Comparison of ENCODE assay signal across 9 cellular contexts in the genomic region with DNA sequence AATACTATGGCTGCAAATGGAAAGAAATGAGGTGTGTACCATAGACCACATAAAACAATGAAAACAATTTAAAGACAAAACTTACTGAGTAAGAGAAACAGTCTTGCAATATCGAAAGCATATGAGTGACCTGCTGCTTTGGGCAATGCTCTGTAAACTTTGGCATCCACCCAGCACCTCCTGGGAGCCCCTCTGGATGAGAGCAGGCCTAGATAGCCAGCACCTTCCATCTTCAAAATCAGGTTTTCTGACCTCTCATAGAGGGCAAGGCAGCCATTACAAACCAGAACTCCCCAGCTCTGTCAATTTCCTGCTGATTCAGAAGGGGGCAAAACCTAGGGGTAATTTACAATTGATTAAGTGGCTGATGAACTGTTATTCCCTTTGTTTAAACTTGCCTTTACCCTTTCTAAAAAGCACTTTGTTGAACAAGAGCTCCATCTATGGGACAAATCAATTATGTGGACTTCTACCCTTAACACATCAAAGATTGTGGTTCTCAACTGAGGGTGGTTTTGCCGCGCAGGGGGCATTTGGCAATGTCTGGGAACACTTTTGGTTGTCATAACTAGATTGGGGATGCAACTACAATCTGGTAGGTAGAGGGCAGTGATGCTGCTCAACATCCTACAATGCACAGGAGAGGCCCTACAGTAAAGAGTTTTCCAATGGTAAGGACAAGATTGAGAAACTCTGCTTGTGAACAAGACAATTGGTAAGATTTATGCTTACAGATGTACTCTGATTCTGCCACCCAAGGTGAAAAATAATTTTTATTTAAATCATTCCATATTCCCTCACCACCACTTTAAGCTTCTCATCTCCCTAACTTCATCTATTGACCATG.
DNase-seq lines count a peak whose midpoint lies in the region; ATAC-seq and TF ChIP-seq lines count a peak whose summit lies in the region.
"Had no signal": no experiment of that assay in that cellular context is flagged by ENCODE, and none has a peak within 500 bp of the region (broad histone marks: within the 10 kb centered on the region; RNA-seq: fewer than 3 reads in every experiment).

No MANE protein-coding gene starts in this region.

- in situ Hi-C loops in GM13976 (cut with MboI; ENCODE audit: low sequenced_read_pairs, unreplicated experiment) = no loop called here

- H3K4me3 Mint-ChIP-seq in osteocyte (ENCODE audit: unreplicated experiment) = no peak overlapping the region
- no peak overlapping the region for H3K4me3 Mint-ChIP-seq in activated naive CD4-positive, alpha-beta T cell treated with anti-CD3 and anti-CD28 coated beads for 36 hours
- H3K4me3 Mint-ChIP-seq in activated T-helper 2 cell treated with anti-CD3 and anti-CD28 coated beads, Interferon-gamma antibody, Interleukin-2, Interleukin-4, amounts not matched to agents 10 μg/mL and 5 μg/mL and 100 μg/mL, durations not matched to agents 14 hours and 24 hours and 36 hours (ENCODE audit: low read depth) = no peak overlapping the region

- peaks cover 12% of the 10 kb centered on the region for H3K4me1 Mint-ChIP-seq in osteocyte (ENCODE audit: unreplicated experiment)
- no peaks in the 10 kb centered on the region for H3K4me1 Mint-ChIP-seq in activated naive CD4-positive, alpha-beta T cell treated with anti-CD3 and anti-CD28 coated beads for 36 hours (ENCODE audit: low read depth)
- no peaks in the 10 kb centered on the region for H3K4me1 Mint-ChIP-seq in activated T-helper 2 cell treated with anti-CD3 and anti-CD28 coated beads, Interferon-gamma antibody, Interleukin-2, Interleukin-4, amounts not matched to agents 10 μg/mL and 5 μg/mL and 100 μg/mL, durations not matched to agents 14 hours and 24 hours and 36 hours (ENCODE audit: low read depth)

- TF ChIP-seq CTCF in osteocyte (IDR thresholded peaks at IDR 0.05) (peak; percentile 78), GM13976 (IDR thresholded peaks at IDR 0.05; ENCODE audit: borderline replicate concordance, control extremely low read depth, extremely low read depth, insufficient read depth, missing control alignments) (no peak)

- no peaks in the 10 kb centered on the region for H3K36me3 ChIP-seq in H7 (replicated peaks; ENCODE audit: control insufficient read depth, insufficient read depth, low read length)

- DNase-seq in H7 (peak; percentile 19), NCI-H82 (lab: John Stamatoyannopoulos, UW) (peak; percentile 59), epidermal melanocyte (ENCODE audit: insufficient read length, low spot score) (peak; percentile 22), osteocyte (ENCODE audit: extremely low spot score, unreplicated experiment) (no peak), GM13976 (ENCODE audit: low spot score) (no peak)
- no peak for DNase-seq in activated naive CD4-positive, alpha-beta T cell treated with anti-CD3 and anti-CD28 coated beads for 36 hours
- DNase-seq in activated T-helper 2 cell treated with anti-CD3 and anti-CD28 coated beads, Interferon-gamma antibody, Interleukin-2, Interleukin-4, amounts not matched to agents 10 μg/mL and 5 μg/mL and 100 μg/mL, durations not matched to agents 14 hours and 24 hours and 36 hours (ENCODE audit: low spot score) = no peak

- no peak for ATAC-seq in GM18861 (IDR thresholded peaks at IDR 0.05; ENCODE audit: unreplicated experiment)

- H3K27me3 ChIP-seq in H7 (ENCODE audit: control insufficient read depth, insufficient read depth, low read length) = no peaks in the 10 kb centered on the region

- H3K27ac Mint-ChIP-seq in osteocyte (ENCODE audit: unreplicated experiment) = no peak overlapping the region
- no peak overlapping the region for H3K27ac Mint-ChIP-seq in activated naive CD4-positive, alpha-beta T cell treated with anti-CD3 and anti-CD28 coated beads for 36 hours
- no peak overlapping the region for H3K27ac Mint-ChIP-seq in activated T-helper 2 cell treated with anti-CD3 and anti-CD28 coated beads, Interferon-gamma antibody, Interleukin-2, Interleukin-4, amounts not matched to agents 10 μg/mL and 5 μg/mL and 100 μg/mL, durations not matched to agents 14 hours and 24 hours and 36 hours

- CTCF ChIA-PET in activated naive CD4-positive, alpha-beta T cell treated with anti-CD3 and anti-CD28 coated beads for 36 hours (lab: Charles Lee) = no interaction called here

- intact Hi-C loops in activated naive CD4-positive, alpha-beta T cell treated with anti-CD3 and anti-CD28 coated beads for 36 hours (cut with micrococcal nuclease) = no loop called here
- intact Hi-C loops in activated T-helper 2 cell treated with anti-CD3 and anti-CD28 coated beads, Interferon-gamma antibody, Interleukin-2, Interleukin-4, amounts not matched to agents 10 μg/mL and 5 μg/mL and 100 μg/mL, durations not matched to agents 14 hours and 24 hours and 36 hours (cut with micrococcal nuclease) = no loop called here

- peaks cover 27% of the 10 kb centered on the region for H3K27me3 Mint-ChIP-seq in osteocyte (ENCODE audit: unreplicated experiment)
- H3K27me3 Mint-ChIP-seq in activated naive CD4-positive, alpha-beta T cell treated with anti-CD3 and anti-CD28 coated beads for 36 hours (ENCODE audit: low read depth) = no peaks in the 10 kb centered on the region
- H3K27me3 Mint-ChIP-seq in activated T-helper 2 cell treated with anti-CD3 and anti-CD28 coated beads, Interferon-gamma antibody, Interleukin-2, Interleukin-4, amounts not matched to agents 10 μg/mL and 5 μg/mL and 100 μg/mL, durations not matched to agents 14 hours and 24 hours and 36 hours (ENCODE audit: low read depth) = no peaks in the 10 kb centered on the region

- peaks cover 20% of the 10 kb centered on the region for H3K9me3 Mint-ChIP-seq in osteocyte (ENCODE audit: unreplicated experiment)
- peaks cover 24% of the 10 kb centered on the region for H3K9me3 Mint-ChIP-seq in activated naive CD4-positive, alpha-beta T cell treated with anti-CD3 and anti-CD28 coated beads for 36 hours
- peaks cover 30% of the 10 kb centered on the region for H3K9me3 Mint-ChIP-seq in activated T-helper 2 cell treated with anti-CD3 and anti-CD28 coated beads, Interferon-gamma antibody, Interleukin-2, Interleukin-4, amounts not matched to agents 10 μg/mL and 5 μg/mL and 100 μg/mL, durations not matched to agents 14 hours and 24 hours and 36 hours

- no peak overlapping the region for H3K4me3 ChIP-seq in H7 (ENCODE audit: insufficient read depth, low read depth, low read length)
- H3K4me3 ChIP-seq: lung had no signal

- peaks cover 6% of the 10 kb centered on the region for H3K36me3 Mint-ChIP-seq in osteocyte (ENCODE audit: unreplicated experiment)
- H3K36me3 Mint-ChIP-seq in activated naive CD4-positive, alpha-beta T cell treated with anti-CD3 and anti-CD28 coated beads for 36 hours (ENCODE audit: low read depth) = no peaks in the 10 kb centered on the region
- no peaks in the 10 kb centered on the region for H3K36me3 Mint-ChIP-seq in activated T-helper 2 cell treated with anti-CD3 and anti-CD28 coated beads, Interferon-gamma antibody, Interleukin-2, Interleukin-4, amounts not matched to agents 10 μg/mL and 5 μg/mL and 100 μg/mL, durations not matched to agents 14 hours and 24 hours and 36 hours (ENCODE audit: low read depth)

Comparison
In these comparisons a context has a peak if more than half of its experiments do, and no peak if none do; other contexts are left out.
1. DNase-seq: peak in H7 (single experiment), NCI-H82 (single experiment) and epidermal melanocyte (single experiment); none in osteocyte (single experiment), GM13976 (single experiment), activated naive CD4-positive, alpha-beta T cell treated with anti-CD3 and anti-CD28 coated beads for 36 hours (single experiment) and activated T-helper 2 cell treated with anti-CD3 and anti-CD28 coated beads, Interferon-gamma antibody, Interleukin-2, Interleukin-4, amounts not matched to agents 10 μg/mL and 5 μg/mL and 100 μg/mL, durations not matched to agents 14 hours and 24 hours and 36 hours (single experiment).